Comparison of ENCODE assay signal across 9 cellular contexts in the genomic region with DNA sequence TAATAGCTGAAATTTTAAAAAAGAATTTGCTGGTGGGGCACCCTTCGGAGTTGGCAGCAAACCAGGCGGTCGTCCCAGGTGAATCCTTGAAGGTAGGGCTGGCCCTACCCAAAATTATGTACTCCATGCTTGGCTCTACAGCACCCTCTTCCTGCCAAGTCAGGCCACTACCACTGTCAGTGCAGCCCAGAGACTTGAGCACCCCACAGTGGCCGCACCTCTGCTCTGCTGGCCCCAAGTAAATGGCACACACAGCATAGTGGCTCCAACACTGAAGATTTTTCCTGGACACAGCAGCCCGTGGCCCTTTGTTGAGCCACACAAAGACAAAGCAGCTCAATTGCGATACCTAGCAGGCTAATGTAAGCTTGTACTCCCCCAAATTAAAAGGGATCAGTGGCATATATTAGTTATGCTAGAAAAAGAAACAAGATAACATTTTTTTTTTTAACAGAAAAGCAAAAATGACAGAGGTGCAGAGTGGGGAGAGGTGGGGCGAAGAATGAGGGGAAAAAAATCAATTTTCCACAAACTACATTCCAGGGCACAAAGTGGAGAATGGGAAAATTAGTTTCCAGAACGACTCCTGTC.
DNase-seq lines count a peak whose midpoint lies in the region; ATAC-seq and TF ChIP-seq lines count a peak whose summit lies in the region.
"Had no signal": no experiment of that assay in that cellular context is flagged by ENCODE, and none has a peak within 500 bp of the region (broad histone marks: within the 10 kb centered on the region; RNA-seq: fewer than 3 reads in every experiment).

No MANE protein-coding gene starts in this region.

- POLR2A ChIA-PET in HEK293 (lab: Yijun Ruan, JAX), result no interaction called here

- ATAC-seq in heart left ventricle (peak in 3 of 4 donors; percentile 46 to 72 (median 62)), aorta (ENCODE audit: low FRiP score) (no peak)

- H3K36me3 ChIP-seq in HEK293 (ENCODE audit: control insufficient read depth in 2 of 2, insufficient read depth in 1 of 2, low read length in 2 of 2) (no peaks in the 10 kb centered on the region), heart left ventricle (no peaks in the 10 kb centered on the region), aorta (ENCODE audit: control insufficient read depth in 1 of 2, insufficient read depth in 2 of 2, low read length in 1 of 2) (no peaks in the 10 kb centered on the region)
- H3K36me3 ChIP-seq: BLaER1 had no signal

- DNase-seq in NCI-H146 (lab: John Stamatoyannopoulos, UW) (peak; percentile 11), NCI-H146 treated with DMSO at 0.1 percent for 48 hours (lab: John Stamatoyannopoulos, UW; ENCODE audit: unreplicated experiment) (no peak), NCI-H526 treated with DMSO at 0.1 percent for 48 hours (lab: John Stamatoyannopoulos, UW) (peak; percentile 26), heart left ventricle (peak in 1 of 5 donors; percentile 75), aorta (no peak)
- DNase-seq in activated T-cell treated with anti-CD3 and anti-CD28 coated beads, Interleukin-2, amount 50 U/mL, for 1 hour, result peak; percentile 66
- peak; percentile 66 for DNase-seq in stimulated activated CD4-positive, alpha-beta T cell treated with anti-CD3 and anti-CD28 coated beads, Interleukin-4, amount 100 ng/mL, for 24 hours

- H3K27me3 ChIP-seq in heart left ventricle (peaks cover 0 to 6% (median 0%) of the 10 kb centered on the region in 9 donors), aorta (ENCODE audit: control insufficient read depth in 1 of 2, insufficient read depth in 2 of 2, low read length in 1 of 2) (no peaks in the 10 kb centered on the region)

- TF ChIP-seq CTCF in HEK293 (tag by site-specific recombination; IDR thresholded peaks at IDR 0.05) (peak; percentile 73), heart left ventricle (IDR thresholded peaks at IDR 0.05) (peak in 5 of 12 donors; percentile 7 to 72 (median 32))

- TF ChIP-seq POLR2A in heart left ventricle (IDR thresholded peaks at IDR 0.05), result no peak

- H3K9me3 ChIP-seq in HEK293 (ENCODE audit: control insufficient read depth, insufficient read depth, low read depth, low read length) (no peaks in the 10 kb centered on the region), heart left ventricle (peaks cover 0 to 35% (median 14%) of the 10 kb centered on the region in 12 donors), aorta (ENCODE audit: control insufficient read depth, low read length) (peaks cover 2% of the 10 kb centered on the region)

- H3K4me1 ChIP-seq in HEK293 (ENCODE audit: control insufficient read depth, insufficient read depth, low read length), result peaks cover 9% of the 10 kb centered on the region; the same call in 1 of the 2 replicates
- peaks cover 0 to 13% (median 0%) of the 10 kb centered on the region in 12 donors for H3K4me1 ChIP-seq in heart left ventricle
- H3K4me1 ChIP-seq in aorta (ENCODE audit: control insufficient read depth in 1 of 2, insufficient read depth in 2 of 2, low read length in 2 of 2), result no peaks in the 10 kb centered on the region
- H3K4me1 ChIP-seq: BLaER1 had no signal

- CTCF ChIA-PET in HEK293 (lab: Yijun Ruan, JAX), result interaction anchor here (0.5 to 18.0 kb wide), 41 partner anchors 8 to 1473 kb away, joined by 3 to 181 read pairs (median 4); no protein-coding TSS in a partner anchor

- intact Hi-C loops in heart left ventricle (cut with DNase I), result no loop called here
- intact Hi-C loops in aorta (cut with DNase I), result no loop called here

- WGBS in heart left ventricle, 4 donors, result 71 to 81% (median 79%) methylated on average over 8 of the region's 8 CpGs
- 80 to 85% methylated on average over 8 of the region's 8 CpGs for WGBS in aorta, 2 donors

- H3K27ac ChIP-seq in HEK293 (ENCODE audit: extremely low read depth, low read depth, low read length) (no peak overlapping the region), heart left ventricle (no peak overlapping the region), aorta (ENCODE audit: low read depth in 1 of 2, low read length in 2 of 2) (no peak overlapping the region)
- H3K27ac ChIP-seq: BLaER1 had no signal

- H3K4me3 ChIP-seq in HEK293 (ENCODE audit: low read depth, low read length) (no peak overlapping the region), heart left ventricle (no peak overlapping the region), aorta (ENCODE audit: low read length in 2 of 2) (no peak overlapping the region)
- H3K4me3 ChIP-seq: BLaER1 had no signal

TF ChIP-seq in HEK293, 187 proteins besides CTCF, POLR2A, EP300 and RAD21:
- TF ChIP-seq ZFP37 (tag by site-specific recombination; IDR thresholded peaks at IDR 0.05) (no peak), ZNF416 (tag by site-specific recombination; IDR thresholded peaks at IDR 0.05) (no peak), SP2 (tag by site-specific recombination; IDR thresholded peaks at IDR 0.05) (no peak), ZNF768 (tag by site-specific recombination; IDR thresholded peaks at IDR 0.05) (0 out of 2 replicates have a peak, but pooled peaks have one; percentile 23), ZNF221 (tag by site-specific recombination; IDR thresholded peaks at IDR 0.05; ENCODE audit: borderline replicate concordance) (no peak), ZSCAN23 (tag by site-specific recombination; IDR thresholded peaks at IDR 0.05) (no peak), ZNF660 (tag by site-specific recombination; IDR thresholded peaks at IDR 0.05) (peak; percentile 65; the same call in 1 of the 2 replicates), ZNF792 (tag by site-specific recombination; IDR thresholded peaks at IDR 0.05) (no peak), ZNF184 (tag by site-specific recombination; IDR thresholded peaks at IDR 0.05) (0 out of 2 replicates have a peak, but pooled peaks have one; percentile 39), SCRT1 (tag by site-specific recombination; IDR thresholded peaks at IDR 0.05; ENCODE audit: borderline replicate concordance) (no peak), ZNF549 (tag by site-specific recombination; IDR thresholded peaks at IDR 0.05) (no peak), SALL2 (tag by site-specific recombination; IDR thresholded peaks at IDR 0.05; ENCODE audit: borderline replicate concordance) (no peak), ZNF664 (tag by site-specific recombination; IDR thresholded peaks at IDR 0.05) (no peak), HOXA7 (CRISPR knock-in tag; IDR thresholded peaks at IDR 0.05; ENCODE audit: borderline replicate concordance) (no peak), ZNF501 (tag by site-specific recombination; IDR thresholded peaks at IDR 0.05) (peak; percentile 21; the same call in 1 of the 2 replicates), ZNF48 (tag by site-specific recombination; IDR thresholded peaks at IDR 0.05) (no peak), ZNF121 (tag by site-specific recombination; IDR thresholded peaks at IDR 0.05) (no peak), ZBTB17 (tag by site-specific recombination; IDR thresholded peaks at IDR 0.05) (no peak), ZNF76 (tag by site-specific recombination; IDR thresholded peaks at IDR 0.05; ENCODE audit: borderline replicate concordance, low read depth) (no peak), ZNF133 (tag by site-specific recombination; IDR thresholded peaks at IDR 0.05) (no peak), ZSCAN30 (tag by site-specific recombination; IDR thresholded peaks at IDR 0.05) (peak; percentile 67; the same call in 1 of the 2 replicates), GLI4 (tag by site-specific recombination; IDR thresholded peaks at IDR 0.05) (no peak), ZNF596 (tag by site-specific recombination; IDR thresholded peaks at IDR 0.05) (no peak), ZNF335 (tag by site-specific recombination; conservative IDR thresholded peaks at IDR 0.05) (no peak), ZNF654 (tag by site-specific recombination; IDR thresholded peaks at IDR 0.05; ENCODE audit: low read depth) (peak; percentile 85), ZFHX2 (tag by site-specific recombination; conservative IDR thresholded peaks at IDR 0.05) (no peak), ZNF324 (tag by site-specific recombination; IDR thresholded peaks at IDR 0.05) (no peak)
- TF ChIP-seq, protein P1, sequence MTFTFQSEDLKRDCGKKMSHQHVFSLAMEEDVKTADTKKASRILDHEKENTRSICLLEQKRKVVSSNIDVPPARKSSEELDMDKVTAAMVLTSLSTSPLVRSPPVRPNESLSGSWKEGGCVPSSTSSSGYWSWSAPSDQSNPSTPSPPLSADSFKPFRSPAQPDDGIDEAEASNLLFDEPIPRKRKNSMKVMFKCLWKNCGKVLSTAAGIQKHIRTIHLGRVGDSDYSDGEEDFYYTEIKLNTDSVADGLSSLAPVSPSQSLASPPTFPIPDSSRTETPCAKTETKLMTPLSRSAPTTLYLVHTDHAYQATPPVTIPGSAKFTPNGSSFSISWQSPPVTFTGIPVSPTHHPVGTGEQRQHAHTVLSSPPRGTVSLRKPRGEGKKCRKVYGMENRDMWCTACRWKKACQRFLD (tag by site-specific recombination; IDR thresholded peaks at IDR 0.05), result no peak

Comparison
In these comparisons a context has a peak if more than half of its experiments do, and no peak if none do; other contexts are left out.
1. DNase-seq: peak in NCI-H146 (single experiment), NCI-H526 treated with DMSO at 0.1 percent for 48 hours (single experiment), activated T-cell treated with anti-CD3 and anti-CD28 coated beads, Interleukin-2, amount 50 U/mL, for 1 hour (single experiment) and stimulated activated CD4-positive, alpha-beta T cell treated with anti-CD3 and anti-CD28 coated beads, Interleukin-4, amount 100 ng/mL, for 24 hours (single experiment); none in NCI-H146 treated with DMSO at 0.1 percent for 48 hours (single experiment) and aorta (0 of 2).